Comparison of ENCODE assay signal across 26 cellular contexts in genomic region chrX:2452799-2453198, GRCh38.
"Had no signal": no experiment of that assay in that cellular context is flagged by ENCODE, and none has a peak within 500 bp of the region (broad histone marks: within the 10 kb centered on the region; RNA-seq: fewer than 3 reads in every experiment).

No MANE protein-coding gene starts in this region.

- FAIRE-seq: small intestine, urothelium cell line had no signal

- H3K4me3 ChIP-seq: neural progenitor cell, ovary, psoas muscle, right lobe of liver, sigmoid colon, stomach, thoracic aorta, thyroid gland, tibial nerve, upper lobe of left lung, vagina had no signal

- H3K4me1 ChIP-seq: parathyroid adenoma, psoas muscle, right lobe of liver, thyroid gland, upper lobe of left lung had no signal

- H2AFZ ChIP-seq: neural progenitor cell, parathyroid adenoma had no signal

- H3K27ac ChIP-seq: neural progenitor cell, neutrophil, ovary, parathyroid adenoma, psoas muscle, right lobe of liver, sigmoid colon, stomach, thoracic aorta, thyroid gland, tibial nerve, upper lobe of left lung, vagina had no signal

- H3K9ac ChIP-seq: neural progenitor cell, parathyroid adenoma had no signal

- H3K27me3 ChIP-seq: neural progenitor cell, neutrophil, ovary, right lobe of liver, sigmoid colon, stomach, thyroid gland, tibial nerve, upper lobe of left lung, vagina had no signal

- H3K9me3 ChIP-seq: neutrophil, ovary, psoas muscle, right lobe of liver, sigmoid colon, stomach, thoracic aorta, thyroid gland, tibial nerve, upper lobe of left lung, vagina had no signal

- H3K36me3 ChIP-seq: neural progenitor cell, ovary, right lobe of liver, sigmoid colon, stomach, thyroid gland, tibial nerve, upper lobe of left lung, vagina had no signal

- ATAC-seq: natural killer cell; psoas muscle; right lobe of liver; stimulated activated effector memory CD8-positive, alpha-beta T cell treated with anti-CD3 and anti-CD28 coated beads, Interleukin-12 subunit alpha, Interleukin-12 subunit beta, amount 100 ng/mL, for 72 hours; stimulated activated naive B cell treated with anti-CD40 and anti-IgM and Interleukin-4, amounts not matched to agents 10 μg/mL and 1 μg/mL and 100 μg/mL, for 72 hours had no signal

- DNase-seq: natural killer cell; nucleus accumbens; ovary; psoas muscle; right cardiac atrium; right lobe of liver; sigmoid colon; small intestine; stimulated activated CD4-positive, alpha-beta T cell treated with anti-CD3 and anti-CD28 coated beads, Interleukin-15, amount 100 ng/mL, for 24 hours; stimulated activated CD4-positive, alpha-beta T cell treated with anti-CD3 and anti-CD28 coated beads, Interleukin-2, amount 100 ng/mL, for 24 hours; stimulated activated CD4-positive, alpha-beta T cell treated with anti-CD3 and anti-CD28 coated beads, Interleukin-2, amount 100 ng/mL, for 48 hours; stimulated activated CD4-positive, alpha-beta T cell treated with anti-CD3 and anti-CD28 coated beads, Interleukin-4, amount 100 ng/mL, for 24 hours; stimulated activated naive B cell treated with anti-CD40 and anti-IgM and Interleukin-4, amounts not matched to agents 10 μg/mL and 1 μg/mL and 100 μg/mL, for 72 hours; stimulated activated naive CD4-positive, alpha-beta T cell treated with Interleukin-2 at 50 U/mL for 16 hours; stomach; thyroid gland; trophoblast cell; upper lobe of left lung had no signal

- H3K4me2 ChIP-seq: neural progenitor cell had no signal
